ENCODE assay signal across 13 cellular contexts in the genomic region with DNA sequence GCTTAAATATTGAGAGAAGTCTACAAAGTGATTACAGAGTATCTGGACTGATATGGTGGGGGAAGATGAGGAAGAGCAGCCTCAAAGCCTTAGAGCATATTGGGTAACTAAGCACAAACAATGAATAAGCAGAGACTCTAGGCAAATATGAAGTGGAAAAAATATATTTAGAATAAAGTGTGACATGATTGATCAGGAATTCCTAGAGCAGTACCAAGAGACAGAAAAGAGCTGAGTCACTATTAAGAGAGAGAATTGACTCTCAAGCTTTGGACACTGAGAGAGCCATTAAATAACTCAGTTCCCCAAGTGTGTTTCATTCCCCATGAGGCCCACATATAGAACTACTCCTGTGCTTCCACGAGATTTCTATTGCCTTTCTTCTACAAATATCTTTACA. TPM values are rescaled to one million over a fixed set of nuclear protein-coding genes. Genes with fewer than 3 reads are reported as not detected.
A peak's percentile ranks its signal among the peaks of the same experiment; 100 is the strongest.
DNase-seq lines count a peak whose midpoint lies in the region; TF ChIP-seq lines count a peak whose summit lies in the region.
"Had no signal": no experiment of that assay in that cellular context is flagged by ENCODE, and none has a peak within 500 bp of the region (broad histone marks: within the 10 kb centered on the region; RNA-seq: fewer than 3 reads in every experiment).

No MANE protein-coding gene starts in this region.

- no peak overlapping the region for H3K27ac Mint-ChIP-seq in activated naive CD8-positive, alpha-beta T cell treated with anti-CD3 and anti-CD28 coated beads for 36 hours
- H3K27ac Mint-ChIP-seq: CD8-positive, alpha-beta T cell had no signal

- H3K4me3 ChIP-seq in fibroblast of pulmonary artery (replicated peaks; ENCODE audit: low read depth, low read length) (no peak overlapping the region), parathyroid adenoma (ENCODE audit: low read depth, low read length) (no peak overlapping the region)
- H3K4me3 ChIP-seq: upper lobe of left lung had no signal

- POLR2A ChIA-PET in RWPE1 (lab: Yijun Ruan, JAX; ENCODE audit: low non-redundant PET), result no interaction called here

- no peaks in the 10 kb centered on the region for H3K36me3 ChIP-seq in parathyroid adenoma (ENCODE audit: control insufficient read depth, insufficient read depth, low read length)
- H3K36me3 ChIP-seq: upper lobe of left lung had no signal

- no peaks in the 10 kb centered on the region for H3K9me3 Mint-ChIP-seq in activated naive CD8-positive, alpha-beta T cell treated with anti-CD3 and anti-CD28 coated beads for 36 hours
- H3K9me3 Mint-ChIP-seq: CD8-positive, alpha-beta T cell had no signal

- DNase-seq in CD1c-positive myeloid dendritic cell (ENCODE audit: extremely low spot score) (peak; percentile 26), RWPE1 (ENCODE audit: low spot score) (peak; percentile 8), fibroblast of pulmonary artery (ENCODE audit: low read depth) (peak; percentile 57), NCI-H510A (lab: John Stamatoyannopoulos, UW) (no peak), NCI-H345 (lab: John Stamatoyannopoulos, UW) (no peak), DMS 273 (lab: John Stamatoyannopoulos, UW; ENCODE audit: unreplicated experiment) (no peak)
- DNase-seq in activated naive CD8-positive, alpha-beta T cell treated with anti-CD3 and anti-CD28 coated beads for 36 hours, result no peak
- DNase-seq: activated CD4-positive, alpha-beta T cell treated with anti-CD3 and anti-CD28 coated beads for 4 hours; activated naive CD4-positive, alpha-beta T cell treated with anti-CD3 and anti-CD28 coated beads, Interleukin-2, amount 50 U/mL, for 16 hours; CD8-positive, alpha-beta T cell; occipital lobe; upper lobe of left lung had no signal

- TF ChIP-seq CTCF in RWPE1 (conservative IDR thresholded peaks at IDR 0.05; ENCODE audit: low read depth) (no peak), fibroblast of pulmonary artery (IDR thresholded peaks at IDR 0.05; ENCODE audit: low read length, missing control alignments) (no peak), parathyroid adenoma (IDR thresholded peaks at IDR 0.05) (no peak)

- no peak overlapping the region for H3K4me3 Mint-ChIP-seq in activated naive CD8-positive, alpha-beta T cell treated with anti-CD3 and anti-CD28 coated beads for 36 hours
- H3K4me3 Mint-ChIP-seq: CD8-positive, alpha-beta T cell had no signal

- H3K4me2 ChIP-seq in parathyroid adenoma (ENCODE audit: low read length), result no peak overlapping the region

- no peaks in the 10 kb centered on the region for H3K79me2 ChIP-seq in parathyroid adenoma

- no peaks in the 10 kb centered on the region for H3K9me3 ChIP-seq in parathyroid adenoma (ENCODE audit: control insufficient read depth, low read length)
- H3K9me3 ChIP-seq: upper lobe of left lung had no signal

- peaks cover 4% of the 10 kb centered on the region for H3K27me3 Mint-ChIP-seq in activated naive CD8-positive, alpha-beta T cell treated with anti-CD3 and anti-CD28 coated beads for 36 hours

- H3K27ac ChIP-seq in RWPE1 (no peak overlapping the region), parathyroid adenoma (no peak overlapping the region)

- peaks cover 15% of the 10 kb centered on the region for H3K4me1 ChIP-seq in parathyroid adenoma
- H3K4me1 ChIP-seq: upper lobe of left lung had no signal

- CTCF ChIA-PET in RWPE1 (lab: Yijun Ruan, JAX), result no interaction called here

- H2AFZ ChIP-seq in parathyroid adenoma, result peak overlapping the region; percentile 47

- no peaks in the 10 kb centered on the region for H3K27me3 ChIP-seq in parathyroid adenoma (ENCODE audit: control insufficient read depth, insufficient read depth, low read length)
- H3K27me3 ChIP-seq: upper lobe of left lung had no signal

- no peaks in the 10 kb centered on the region for H3K36me3 Mint-ChIP-seq in activated naive CD8-positive, alpha-beta T cell treated with anti-CD3 and anti-CD28 coated beads for 36 hours
- H3K36me3 Mint-ChIP-seq: CD8-positive, alpha-beta T cell had no signal

- H3K4me1 Mint-ChIP-seq in activated naive CD8-positive, alpha-beta T cell treated with anti-CD3 and anti-CD28 coated beads for 36 hours, result no peaks in the 10 kb centered on the region

- no peak overlapping the region for H3K9ac ChIP-seq in parathyroid adenoma

RNA-seq across cellular contexts. Expression of a gene that starts 45.7 kb away (rescaled TPM):
- 1 to 10 TPM; 3.0 to 3.5 TPM for total RNA-seq in activated naive CD8-positive, alpha-beta T cell treated with anti-CD3 and anti-CD28 coated beads for 36 hours

Comparison
In these comparisons a context has a peak if more than half of its experiments do, and no peak if none do; other contexts are left out.
1. DNase-seq: peak in CD1c-positive myeloid dendritic cell (single experiment), RWPE1 (single experiment) and fibroblast of pulmonary artery (single experiment); none in activated naive CD8-positive, alpha-beta T cell treated with anti-CD3 and anti-CD28 coated beads for 36 hours (single experiment), NCI-H510A (single experiment), NCI-H345 (single experiment) and DMS 273 (single experiment).